In genomic region chr14:50340945-50341344, GRCh38 we compare ENCODE assay signal across 19 cellular contexts. TPM values are rescaled to one million over a fixed set of nuclear protein-coding genes. Genes with fewer than 3 reads are reported as not detected.
DNase-seq lines count a peak whose midpoint lies in the region; ATAC-seq and TF ChIP-seq lines count a peak whose summit lies in the region.
"Had no signal": no experiment of that assay in that cellular context is flagged by ENCODE, and none has a peak within 500 bp of the region (broad histone marks: within the 10 kb centered on the region; RNA-seq: fewer than 3 reads in every experiment).

No MANE protein-coding gene starts in this region.

- WGBS in endodermal cell (ENCODE audit: insufficient coverage in 1 of 2, insufficient read length in 1 of 2), 2 experiments = 86 to 89% methylated on average over 4 to 9 of the region's 9 CpGs

- no peaks in the 10 kb centered on the region for H3K9me3 Mint-ChIP-seq in endodermal cell
- H3K9me3 Mint-ChIP-seq: dendritic cell treated with granulocyte-macrophage colony-stimulating factor and Interleukin-4, amounts not matched to agents 40 ng/mL and 50 ng/mL, for 4 days; T-helper 1 cell treated with Interleukin-12 subunit alpha and Interleukin-12 subunit beta and Interleukin-4 antibody, amounts not matched to agents 30 μg/mL and 1 μg/mL, for 36 hours had no signal

- H3K4me1 ChIP-seq in OCI-LY3 (ENCODE audit: low read length) = peaks cover 28% of the 10 kb centered on the region
- no peaks in the 10 kb centered on the region for H3K4me1 ChIP-seq in endodermal cell (ENCODE audit: control insufficient read depth, insufficient read depth, low read length)
- H3K4me1 ChIP-seq in uterus = peaks cover 12 to 28% of the 10 kb centered on the region in 2 donors

- no peak for ATAC-seq in GM18861 (IDR thresholded peaks at IDR 0.05; ENCODE audit: unreplicated experiment)

- H3K4me2 ChIP-seq in OCI-LY3 (ENCODE audit: low read length) = no peak overlapping the region

- no peaks in the 10 kb centered on the region for H3K79me2 ChIP-seq in OCI-LY3 (ENCODE audit: low read length)

- H3K27ac ChIP-seq in OCI-LY3 (ENCODE audit: low read length) (no peak overlapping the region), endodermal cell (ENCODE audit: low read depth, low read length) (no peak overlapping the region), uterus (peak overlapping the region; percentile 64 to 96), dorsolateral prefrontal cortex (peak overlapping the region in 5 of 59 donors; percentile 28 to 78 (median 41))

- H3K9me3 ChIP-seq in OCI-LY3 (ENCODE audit: insufficient read depth, low read length) (no peaks in the 10 kb centered on the region), endodermal cell (ENCODE audit: control insufficient read depth, low read length) (no peaks in the 10 kb centered on the region), uterus (no peaks in the 10 kb centered on the region)
- H3K9me3 ChIP-seq: ovary, testis had no signal

- no peaks in the 10 kb centered on the region for H3K27me3 Mint-ChIP-seq in endodermal cell (ENCODE audit: insufficient read depth)
- H3K27me3 Mint-ChIP-seq: dendritic cell treated with granulocyte-macrophage colony-stimulating factor and Interleukin-4, amounts not matched to agents 40 ng/mL and 50 ng/mL, for 4 days had no signal

- TF ChIP-seq CTCF in OCI-LY3 (IDR thresholded peaks at IDR 0.05; ENCODE audit: low read depth, low read length) = peak; percentile 48
- TF ChIP-seq CTCF in endodermal cell (conservative IDR thresholded peaks at IDR 0.05) = peak; percentile 67
- TF ChIP-seq CTCF in uterus (IDR thresholded peaks at IDR 0.05) = no peak
- TF ChIP-seq CTCF in dorsolateral prefrontal cortex (IDR thresholded peaks at IDR 0.05 in 54 of 56, conservative IDR thresholded peaks at IDR 0.05 in 2 of 56; ENCODE audit: low read depth in 1 of 56, partially characterized antibody in 56 of 56) = no peak

- H3K4me3 Mint-ChIP-seq in endodermal cell = no peak overlapping the region
- H3K4me3 Mint-ChIP-seq: dendritic cell treated with granulocyte-macrophage colony-stimulating factor and Interleukin-4, amounts not matched to agents 40 ng/mL and 50 ng/mL, for 4 days; T-helper 1 cell treated with Interleukin-12 subunit alpha and Interleukin-12 subunit beta and Interleukin-4 antibody, amounts not matched to agents 30 μg/mL and 1 μg/mL, for 36 hours had no signal

- H3K4me1 Mint-ChIP-seq in endodermal cell = peaks cover 20% of the 10 kb centered on the region

- H3K36me3 ChIP-seq in OCI-LY3 (replicated peaks; ENCODE audit: low read depth, low read length) (no peaks in the 10 kb centered on the region), endodermal cell (ENCODE audit: control insufficient read depth, insufficient read depth, low read length) (no peaks in the 10 kb centered on the region), uterus (no peaks in the 10 kb centered on the region)
- H3K36me3 ChIP-seq: ovary had no signal

- H3K4me3 ChIP-seq in OCI-LY3 (ENCODE audit: low read length) (no peak overlapping the region), endodermal cell (ENCODE audit: low read length) (no peak overlapping the region), uterus (no peak overlapping the region), dorsolateral prefrontal cortex (no peak overlapping the region)
- H3K4me3 ChIP-seq: ovary, testis had no signal

- no peak overlapping the region for H2AFZ ChIP-seq in OCI-LY3 (ENCODE audit: low read depth, low read length)

- no peak overlapping the region for H3K9ac ChIP-seq in OCI-LY3 (ENCODE audit: low read length)
- H3K9ac ChIP-seq in endodermal cell (ENCODE audit: extremely low read depth, low read length, poor library complexity, severe bottlenecking) = no peak overlapping the region

- H4K20me1 ChIP-seq in OCI-LY3 (ENCODE audit: insufficient read depth, low read length) = no peaks in the 10 kb centered on the region

- no peaks in the 10 kb centered on the region for H3K36me3 Mint-ChIP-seq in endodermal cell (ENCODE audit: low read depth)

- intact Hi-C loops in uterus (cut with DNase I; ENCODE audit: low total_unique reads) = loop anchor here (10.0 kb wide), 1 partner anchor 54 kb away; the partner anchor contains the start of gene CDKL1
- intact Hi-C loops in dorsolateral prefrontal cortex (cut with DNase I) = loop anchor here (5.0 to 10.0 kb wide), 2 partner anchors 56 to 434 kb away; partner anchors contain the start of gene CDKL1 (in 1 of the 2)

- no peak for TF ChIP-seq POLR2A in uterus (IDR thresholded peaks at IDR 0.05)

- DNase-seq in NCI-H82 (lab: John Stamatoyannopoulos, UW) (peak; percentile 25), NCI-H82 treated with DMSO at 0.1 percent for 48 hours (lab: John Stamatoyannopoulos, UW; ENCODE audit: unreplicated experiment) (no peak), endodermal cell (peak; percentile 77), uterus (no peak), dorsolateral prefrontal cortex (no peak), Ammon's horn (ENCODE audit: low spot score) (no peak)
- DNase-seq: activated CD4-positive, alpha-beta T cell treated with anti-CD3 and anti-CD28 coated beads for 48 hours; activated T-cell treated with anti-CD3 and anti-CD28 coated beads, Interleukin-2, amount 50 U/mL, for 48 hours; amygdala; Calu3; mesenchymal stem cell; NCI-H345; ovary; stimulated activated CD4-positive, alpha-beta T cell treated with anti-CD3 and anti-CD28 coated beads, Interleukin-12 subunit alpha, Interleukin-12 subunit beta, amount 100 ng/mL, for 4 hours; testis had no signal

- no peak overlapping the region for H3K27ac Mint-ChIP-seq in endodermal cell
- H3K27ac Mint-ChIP-seq: dendritic cell treated with granulocyte-macrophage colony-stimulating factor and Interleukin-4, amounts not matched to agents 40 ng/mL and 50 ng/mL, for 4 days; T-helper 1 cell treated with Interleukin-12 subunit alpha and Interleukin-12 subunit beta and Interleukin-4 antibody, amounts not matched to agents 30 μg/mL and 1 μg/mL, for 36 hours had no signal

- H3K27me3 ChIP-seq in OCI-LY3 (ENCODE audit: low read depth, low read length) (no peaks in the 10 kb centered on the region), endodermal cell (ENCODE audit: control insufficient read depth, insufficient read depth, low read length, poor library complexity, severe bottlenecking) (no peaks in the 10 kb centered on the region), uterus (no peaks in the 10 kb centered on the region), dorsolateral prefrontal cortex (no peaks in the 10 kb centered on the region)
- H3K27me3 ChIP-seq: ovary, testis had no signal

RNA-seq across cellular contexts. Expression of gene DMAC2L, which starts 28.8 kb away (rescaled TPM):
- total RNA-seq in endodermal cell (10 to 100 TPM; 15.3 to 16.6 TPM), uterus (10 to 100 TPM; 13.1 to 48.4 (median 20.4) TPM), dorsolateral prefrontal cortex (10 to 100 TPM; 12.3 to 38.0 (median 23.5) TPM)
- 16.2 TPM for polyA plus RNA-seq in endodermal cell (2013, experiment 1 of 2)
- polyA plus RNA-seq in endodermal cell (2013, experiment 2 of 2) = 12.4 TPM

RNA-seq across cellular contexts. Expression of gene L2HGDH, which starts 28.9 kb away (rescaled TPM):
- 10 to 100 TPM; 15.9 to 23.2 TPM for total RNA-seq in endodermal cell
- 9.5 TPM for polyA plus RNA-seq in endodermal cell (2013, experiment 1 of 2)
- 8.9 TPM for polyA plus RNA-seq in endodermal cell (2013, experiment 2 of 2)
- total RNA-seq in uterus = 1 to 10 TPM in 3 of 4 donors, under 1 TPM in 1; 0.29 to 7.9 (median 2.5) TPM
- total RNA-seq in dorsolateral prefrontal cortex = 10 to 100 TPM in 119 of 120 experiments, 1 to 10 TPM in 1; 8.9 to 22.1 (median 15.0) TPM

RNA-seq across cellular contexts. Expression of gene CDKL1, which starts 55.7 kb away (rescaled TPM):
- total RNA-seq in endodermal cell (1 to 10 TPM; 1.5 to 2.6 TPM), uterus (10 to 100 TPM in 3 of 4 donors, 1 to 10 TPM in 1; 6.8 to 38.1 (median 20.1) TPM), dorsolateral prefrontal cortex (10 to 100 TPM; 18.9 to 74.8 (median 43.2) TPM)
- 0.61 TPM for polyA plus RNA-seq in endodermal cell (2013, experiment 1 of 2)
- 1.4 TPM for polyA plus RNA-seq in endodermal cell (2013, experiment 2 of 2)

Comparison
In these comparisons a context has a peak if more than half of its experiments do, and no peak if none do; other contexts are left out.
1. DNase-seq: peak in NCI-H82 (single experiment) and endodermal cell (single experiment); none in NCI-H82 treated with DMSO at 0.1 percent for 48 hours (single experiment), uterus (0 of 2), dorsolateral prefrontal cortex (0 of 10) and Ammon's horn (single experiment).
2. H3K27ac ChIP-seq: peak in uterus (2 of 2); none in OCI-LY3 (single experiment) and endodermal cell (single experiment).
3. CTCF ChIP-seq: peak in OCI-LY3 (single experiment) and endodermal cell (single experiment); none in uterus (0 of 4) and dorsolateral prefrontal cortex (0 of 56).